1 cellular context compared by ENCODE assay signal in the genomic region with DNA sequence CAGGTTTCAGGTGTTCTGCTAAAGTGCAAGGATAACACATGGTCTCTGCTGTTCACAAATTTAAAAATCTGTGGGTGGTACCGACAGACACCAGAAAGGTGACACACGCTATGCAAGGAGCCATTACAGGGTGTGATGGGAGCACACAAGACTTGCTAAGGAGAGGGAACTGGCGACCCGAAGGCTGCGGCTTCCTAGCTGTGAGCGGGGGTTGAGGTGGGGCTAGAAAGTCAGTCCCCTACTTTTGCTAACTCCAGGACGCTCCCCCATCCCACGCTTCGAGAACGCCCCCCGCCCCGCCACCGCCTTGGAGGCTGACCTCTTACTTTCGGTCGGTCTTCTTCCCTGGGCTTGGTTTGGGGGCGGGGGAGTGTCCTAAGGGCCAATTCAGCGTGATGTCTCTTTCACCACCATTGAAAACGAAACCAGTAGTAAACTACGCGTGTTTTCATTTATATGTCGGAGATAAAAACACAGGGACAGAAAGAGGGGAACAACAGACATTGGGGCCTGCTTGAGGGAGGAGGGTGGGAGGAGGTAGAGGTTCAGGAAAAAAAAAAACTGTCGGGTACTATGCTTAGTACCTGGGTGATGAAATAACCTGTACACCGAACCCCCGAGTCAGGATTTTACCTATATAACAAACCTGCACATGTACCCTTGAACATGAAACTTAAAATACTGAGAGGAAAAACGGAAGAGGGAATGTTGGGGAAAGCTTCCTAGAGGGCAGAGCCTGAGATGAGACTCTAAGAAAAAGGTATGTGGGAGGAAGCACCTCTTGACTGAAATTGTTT.
TF ChIP-seq lines count a peak whose summit lies in the region.

No MANE protein-coding gene starts in this region.

TF ChIP-seq in HepG2, 621 proteins besides CTCF, POLR2A, EP300 and RAD21 (continues in another document):
- TF ChIP-seq, protein P1, sequence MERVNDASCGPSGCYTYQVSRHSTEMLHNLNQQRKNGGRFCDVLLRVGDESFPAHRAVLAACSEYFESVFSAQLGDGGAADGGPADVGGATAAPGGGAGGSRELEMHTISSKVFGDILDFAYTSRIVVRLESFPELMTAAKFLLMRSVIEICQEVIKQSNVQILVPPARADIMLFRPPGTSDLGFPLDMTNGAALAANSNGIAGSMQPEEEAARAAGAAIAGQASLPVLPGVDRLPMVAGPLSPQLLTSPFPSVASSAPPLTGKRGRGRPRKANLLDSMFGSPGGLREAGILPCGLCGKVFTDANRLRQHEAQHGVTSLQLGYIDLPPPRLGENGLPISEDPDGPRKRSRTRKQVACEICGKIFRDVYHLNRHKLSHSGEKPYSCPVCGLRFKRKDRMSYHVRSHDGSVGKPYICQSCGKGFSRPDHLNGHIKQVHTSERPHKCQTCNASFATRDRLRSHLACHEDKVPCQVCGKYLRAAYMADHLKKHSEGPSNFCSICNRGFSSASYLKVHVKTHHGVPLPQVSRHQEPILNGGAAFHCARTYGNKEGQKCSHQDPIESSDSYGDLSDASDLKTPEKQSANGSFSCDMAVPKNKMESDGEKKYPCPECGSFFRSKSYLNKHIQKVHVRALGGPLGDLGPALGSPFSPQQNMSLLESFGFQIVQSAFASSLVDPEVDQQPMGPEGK (CRISPR knock-in tag; IDR thresholded peaks at IDR 0.05), result 0 out of 2 replicates have a peak, but pooled peaks have one; percentile 43
- TF ChIP-seq, protein P2, sequence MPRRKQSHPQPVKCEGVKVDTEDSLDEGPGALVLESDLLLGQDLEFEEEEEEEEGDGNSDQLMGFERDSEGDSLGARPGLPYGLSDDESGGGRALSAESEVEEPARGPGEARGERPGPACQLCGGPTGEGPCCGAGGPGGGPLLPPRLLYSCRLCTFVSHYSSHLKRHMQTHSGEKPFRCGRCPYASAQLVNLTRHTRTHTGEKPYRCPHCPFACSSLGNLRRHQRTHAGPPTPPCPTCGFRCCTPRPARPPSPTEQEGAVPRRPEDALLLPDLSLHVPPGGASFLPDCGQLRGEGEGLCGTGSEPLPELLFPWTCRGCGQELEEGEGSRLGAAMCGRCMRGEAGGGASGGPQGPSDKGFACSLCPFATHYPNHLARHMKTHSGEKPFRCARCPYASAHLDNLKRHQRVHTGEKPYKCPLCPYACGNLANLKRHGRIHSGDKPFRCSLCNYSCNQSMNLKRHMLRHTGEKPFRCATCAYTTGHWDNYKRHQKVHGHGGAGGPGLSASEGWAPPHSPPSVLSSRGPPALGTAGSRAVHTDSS (CRISPR knock-in tag; conservative IDR thresholded peaks at IDR 0.05), result no peak
- TF ChIP-seq ZNF746 (CRISPR knock-in tag; IDR thresholded peaks at IDR 0.05) (0 out of 2 replicates have a peak, but pooled peaks have one; percentile 19), HDAC2 (CRISPR knock-in tag; IDR thresholded peaks at IDR 0.05) (no peak), GATAD1 (CRISPR knock-in tag; IDR thresholded peaks at IDR 0.05) (no peak), HOXA5 (CRISPR knock-in tag; IDR thresholded peaks at IDR 0.05) (0 out of 2 replicates have a peak, but pooled peaks have one; percentile 34), CHD2 (IDR thresholded peaks at IDR 0.05; ENCODE audit: low read depth, low read length) (no peak), SP5 (CRISPR knock-in tag; IDR thresholded peaks at IDR 0.05; ENCODE audit: borderline replicate concordance, low read depth) (no peak), GTF3A (CRISPR knock-in tag; conservative IDR thresholded peaks at IDR 0.05) (0 out of 2 replicates have a peak, but pooled peaks have one; percentile 38), NFIB (CRISPR knock-in tag; IDR thresholded peaks at IDR 0.05; ENCODE audit: borderline replicate concordance) (no peak), FOXJ3 (CRISPR knock-in tag; IDR thresholded peaks at IDR 0.05; ENCODE audit: borderline replicate concordance) (0 out of 2 replicates have a peak, but pooled peaks have one; percentile 8), BORCS8-MEF2B (CRISPR knock-in tag; IDR thresholded peaks at IDR 0.05) (0 out of 2 replicates have a peak, but pooled peaks have one; percentile 20), NR2C2 (CRISPR knock-in tag; IDR thresholded peaks at IDR 0.05; ENCODE audit: borderline replicate concordance) (no peak), YY1 (IDR thresholded peaks at IDR 0.05; ENCODE audit: insufficient read depth, insufficient replicate concordance, low read depth, low read length) (peak; percentile 32), NBN (conservative IDR thresholded peaks at IDR 0.05) (no peak), CCDC6 (CRISPR knock-in tag; IDR thresholded peaks at IDR 0.05) (0 out of 2 replicates have a peak, but pooled peaks have one; percentile 26), ZNF232 (CRISPR knock-in tag; IDR thresholded peaks at IDR 0.05; ENCODE audit: borderline replicate concordance) (0 out of 2 replicates have a peak, but pooled peaks have one; percentile 6), KAT7 (CRISPR knock-in tag; IDR thresholded peaks at IDR 0.05; ENCODE audit: borderline replicate concordance) (0 out of 2 replicates have a peak, but pooled peaks have one; percentile 62)
- TF ChIP-seq, protein P3, sequence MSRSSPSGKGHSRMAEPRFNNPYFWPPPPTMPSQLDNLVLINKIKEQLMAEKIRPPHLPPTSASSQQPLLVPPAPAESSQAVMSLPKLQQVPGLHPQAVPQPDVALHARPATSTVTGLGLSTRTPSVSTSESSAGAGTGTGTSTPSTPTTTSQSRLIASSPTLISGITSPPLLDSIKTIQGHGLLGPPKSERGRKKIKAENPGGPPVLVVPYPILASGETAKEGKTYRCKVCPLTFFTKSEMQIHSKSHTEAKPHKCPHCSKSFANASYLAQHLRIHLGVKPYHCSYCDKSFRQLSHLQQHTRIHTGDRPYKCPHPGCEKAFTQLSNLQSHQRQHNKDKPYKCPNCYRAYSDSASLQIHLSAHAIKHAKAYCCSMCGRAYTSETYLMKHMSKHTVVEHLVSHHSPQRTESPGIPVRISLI (CRISPR knock-in tag; IDR thresholded peaks at IDR 0.05; ENCODE audit: borderline replicate concordance), result no peak
- TF ChIP-seq, protein P4, sequence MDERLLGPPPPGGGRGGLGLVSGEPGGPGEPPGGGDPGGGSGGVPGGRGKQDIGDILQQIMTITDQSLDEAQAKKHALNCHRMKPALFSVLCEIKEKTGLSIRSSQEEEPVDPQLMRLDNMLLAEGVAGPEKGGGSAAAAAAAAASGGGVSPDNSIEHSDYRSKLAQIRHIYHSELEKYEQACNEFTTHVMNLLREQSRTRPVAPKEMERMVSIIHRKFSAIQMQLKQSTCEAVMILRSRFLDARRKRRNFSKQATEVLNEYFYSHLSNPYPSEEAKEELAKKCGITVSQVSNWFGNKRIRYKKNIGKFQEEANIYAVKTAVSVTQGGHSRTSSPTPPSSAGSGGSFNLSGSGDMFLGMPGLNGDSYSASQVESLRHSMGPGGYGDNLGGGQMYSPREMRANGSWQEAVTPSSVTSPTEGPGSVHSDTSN (CRISPR knock-in tag; IDR thresholded peaks at IDR 0.05), result no peak
- TF ChIP-seq, protein P5, sequence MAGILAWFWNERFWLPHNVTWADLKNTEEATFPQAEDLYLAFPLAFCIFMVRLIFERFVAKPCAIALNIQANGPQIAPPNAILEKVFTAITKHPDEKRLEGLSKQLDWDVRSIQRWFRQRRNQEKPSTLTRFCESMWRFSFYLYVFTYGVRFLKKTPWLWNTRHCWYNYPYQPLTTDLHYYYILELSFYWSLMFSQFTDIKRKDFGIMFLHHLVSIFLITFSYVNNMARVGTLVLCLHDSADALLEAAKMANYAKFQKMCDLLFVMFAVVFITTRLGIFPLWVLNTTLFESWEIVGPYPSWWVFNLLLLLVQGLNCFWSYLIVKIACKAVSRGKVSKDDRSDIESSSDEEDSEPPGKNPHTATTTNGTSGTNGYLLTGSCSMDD (CRISPR knock-in tag; IDR thresholded peaks at IDR 0.05), result no peak
- TF ChIP-seq, protein P6, sequence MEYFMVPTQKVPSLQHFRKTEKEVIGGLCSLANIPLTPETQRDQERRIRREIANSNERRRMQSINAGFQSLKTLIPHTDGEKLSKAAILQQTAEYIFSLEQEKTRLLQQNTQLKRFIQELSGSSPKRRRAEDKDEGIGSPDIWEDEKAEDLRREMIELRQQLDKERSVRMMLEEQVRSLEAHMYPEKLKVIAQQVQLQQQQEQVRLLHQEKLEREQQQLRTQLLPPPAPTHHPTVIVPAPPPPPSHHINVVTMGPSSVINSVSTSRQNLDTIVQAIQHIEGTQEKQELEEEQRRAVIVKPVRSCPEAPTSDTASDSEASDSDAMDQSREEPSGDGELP (IDR thresholded peaks at IDR 0.05; ENCODE audit: borderline replicate concordance, low read depth), result no peak
- TF ChIP-seq, protein P7, sequence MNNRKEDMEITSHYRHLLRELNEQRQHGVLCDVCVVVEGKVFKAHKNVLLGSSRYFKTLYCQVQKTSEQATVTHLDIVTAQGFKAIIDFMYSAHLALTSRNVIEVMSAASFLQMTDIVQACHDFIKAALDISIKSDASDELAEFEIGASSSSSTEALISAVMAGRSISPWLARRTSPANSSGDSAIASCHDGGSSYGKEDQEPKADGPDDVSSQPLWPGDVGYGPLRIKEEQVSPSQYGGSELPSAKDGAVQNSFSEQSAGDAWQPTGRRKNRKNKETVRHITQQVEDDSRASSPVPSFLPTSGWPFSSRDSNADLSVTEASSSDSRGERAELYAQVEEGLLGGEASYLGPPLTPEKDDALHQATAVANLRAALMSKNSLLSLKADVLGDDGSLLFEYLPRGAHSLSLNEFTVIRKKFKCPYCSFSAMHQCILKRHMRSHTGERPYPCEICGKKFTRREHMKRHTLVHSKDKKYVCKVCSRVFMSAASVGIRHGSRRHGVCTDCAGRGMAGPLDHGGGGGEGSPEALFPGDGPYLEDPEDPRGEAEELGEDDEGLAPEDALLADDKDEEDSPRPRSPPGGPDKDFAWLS (CRISPR knock-in tag; IDR thresholded peaks at IDR 0.05; ENCODE audit: borderline replicate concordance), result no peak
- TF ChIP-seq, protein P8, sequence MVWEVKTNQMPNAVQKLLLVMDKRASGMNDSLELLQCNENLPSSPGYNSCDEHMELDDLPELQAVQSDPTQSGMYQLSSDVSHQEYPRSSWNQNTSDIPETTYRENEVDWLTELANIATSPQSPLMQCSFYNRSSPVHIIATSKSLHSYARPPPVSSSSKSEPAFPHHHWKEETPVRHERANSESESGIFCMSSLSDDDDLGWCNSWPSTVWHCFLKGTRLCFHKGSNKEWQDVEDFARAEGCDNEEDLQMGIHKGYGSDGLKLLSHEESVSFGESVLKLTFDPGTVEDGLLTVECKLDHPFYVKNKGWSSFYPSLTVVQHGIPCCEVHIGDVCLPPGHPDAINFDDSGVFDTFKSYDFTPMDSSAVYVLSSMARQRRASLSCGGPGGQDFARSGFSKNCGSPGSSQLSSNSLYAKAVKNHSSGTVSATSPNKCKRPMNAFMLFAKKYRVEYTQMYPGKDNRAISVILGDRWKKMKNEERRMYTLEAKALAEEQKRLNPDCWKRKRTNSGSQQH (CRISPR knock-in tag; IDR thresholded peaks at IDR 0.05; ENCODE audit: low read depth), result 0 out of 2 replicates have a peak, but pooled peaks have one; percentile 7
- TF ChIP-seq, protein P9, sequence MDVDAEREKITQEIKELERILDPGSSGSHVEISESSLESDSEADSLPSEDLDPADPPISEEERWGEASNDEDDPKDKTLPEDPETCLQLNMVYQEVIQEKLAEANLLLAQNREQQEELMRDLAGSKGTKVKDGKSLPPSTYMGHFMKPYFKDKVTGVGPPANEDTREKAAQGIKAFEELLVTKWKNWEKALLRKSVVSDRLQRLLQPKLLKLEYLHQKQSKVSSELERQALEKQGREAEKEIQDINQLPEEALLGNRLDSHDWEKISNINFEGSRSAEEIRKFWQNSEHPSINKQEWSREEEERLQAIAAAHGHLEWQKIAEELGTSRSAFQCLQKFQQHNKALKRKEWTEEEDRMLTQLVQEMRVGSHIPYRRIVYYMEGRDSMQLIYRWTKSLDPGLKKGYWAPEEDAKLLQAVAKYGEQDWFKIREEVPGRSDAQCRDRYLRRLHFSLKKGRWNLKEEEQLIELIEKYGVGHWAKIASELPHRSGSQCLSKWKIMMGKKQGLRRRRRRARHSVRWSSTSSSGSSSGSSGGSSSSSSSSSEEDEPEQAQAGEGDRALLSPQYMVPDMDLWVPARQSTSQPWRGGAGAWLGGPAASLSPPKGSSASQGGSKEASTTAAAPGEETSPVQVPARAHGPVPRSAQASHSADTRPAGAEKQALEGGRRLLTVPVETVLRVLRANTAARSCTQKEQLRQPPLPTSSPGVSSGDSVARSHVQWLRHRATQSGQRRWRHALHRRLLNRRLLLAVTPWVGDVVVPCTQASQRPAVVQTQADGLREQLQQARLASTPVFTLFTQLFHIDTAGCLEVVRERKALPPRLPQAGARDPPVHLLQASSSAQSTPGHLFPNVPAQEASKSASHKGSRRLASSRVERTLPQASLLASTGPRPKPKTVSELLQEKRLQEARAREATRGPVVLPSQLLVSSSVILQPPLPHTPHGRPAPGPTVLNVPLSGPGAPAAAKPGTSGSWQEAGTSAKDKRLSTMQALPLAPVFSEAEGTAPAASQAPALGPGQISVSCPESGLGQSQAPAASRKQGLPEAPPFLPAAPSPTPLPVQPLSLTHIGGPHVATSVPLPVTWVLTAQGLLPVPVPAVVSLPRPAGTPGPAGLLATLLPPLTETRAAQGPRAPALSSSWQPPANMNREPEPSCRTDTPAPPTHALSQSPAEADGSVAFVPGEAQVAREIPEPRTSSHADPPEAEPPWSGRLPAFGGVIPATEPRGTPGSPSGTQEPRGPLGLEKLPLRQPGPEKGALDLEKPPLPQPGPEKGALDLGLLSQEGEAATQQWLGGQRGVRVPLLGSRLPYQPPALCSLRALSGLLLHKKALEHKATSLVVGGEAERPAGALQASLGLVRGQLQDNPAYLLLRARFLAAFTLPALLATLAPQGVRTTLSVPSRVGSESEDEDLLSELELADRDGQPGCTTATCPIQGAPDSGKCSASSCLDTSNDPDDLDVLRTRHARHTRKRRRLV (CRISPR knock-in tag; IDR thresholded peaks at IDR 0.05), result no peak
- TF ChIP-seq, protein P10, sequence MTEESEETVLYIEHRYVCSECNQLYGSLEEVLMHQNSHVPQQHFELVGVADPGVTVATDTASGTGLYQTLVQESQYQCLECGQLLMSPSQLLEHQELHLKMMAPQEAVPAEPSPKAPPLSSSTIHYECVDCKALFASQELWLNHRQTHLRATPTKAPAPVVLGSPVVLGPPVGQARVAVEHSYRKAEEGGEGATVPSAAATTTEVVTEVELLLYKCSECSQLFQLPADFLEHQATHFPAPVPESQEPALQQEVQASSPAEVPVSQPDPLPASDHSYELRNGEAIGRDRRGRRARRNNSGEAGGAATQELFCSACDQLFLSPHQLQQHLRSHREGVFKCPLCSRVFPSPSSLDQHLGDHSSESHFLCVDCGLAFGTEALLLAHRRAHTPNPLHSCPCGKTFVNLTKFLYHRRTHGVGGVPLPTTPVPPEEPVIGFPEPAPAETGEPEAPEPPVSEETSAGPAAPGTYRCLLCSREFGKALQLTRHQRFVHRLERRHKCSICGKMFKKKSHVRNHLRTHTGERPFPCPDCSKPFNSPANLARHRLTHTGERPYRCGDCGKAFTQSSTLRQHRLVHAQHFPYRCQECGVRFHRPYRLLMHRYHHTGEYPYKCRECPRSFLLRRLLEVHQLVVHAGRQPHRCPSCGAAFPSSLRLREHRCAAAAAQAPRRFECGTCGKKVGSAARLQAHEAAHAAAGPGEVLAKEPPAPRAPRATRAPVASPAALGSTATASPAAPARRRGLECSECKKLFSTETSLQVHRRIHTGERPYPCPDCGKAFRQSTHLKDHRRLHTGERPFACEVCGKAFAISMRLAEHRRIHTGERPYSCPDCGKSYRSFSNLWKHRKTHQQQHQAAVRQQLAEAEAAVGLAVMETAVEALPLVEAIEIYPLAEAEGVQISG (CRISPR knock-in tag; IDR thresholded peaks at IDR 0.05), result peak; percentile 35; the same call in 1 of the 2 replicates
- TF ChIP-seq, protein P11, sequence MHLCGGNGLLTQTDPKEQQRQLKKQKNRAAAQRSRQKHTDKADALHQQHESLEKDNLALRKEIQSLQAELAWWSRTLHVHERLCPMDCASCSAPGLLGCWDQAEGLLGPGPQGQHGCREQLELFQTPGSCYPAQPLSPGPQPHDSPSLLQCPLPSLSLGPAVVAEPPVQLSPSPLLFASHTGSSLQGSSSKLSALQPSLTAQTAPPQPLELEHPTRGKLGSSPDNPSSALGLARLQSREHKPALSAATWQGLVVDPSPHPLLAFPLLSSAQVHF (CRISPR knock-in tag; IDR thresholded peaks at IDR 0.05), result no peak
